In the genomic region with DNA sequence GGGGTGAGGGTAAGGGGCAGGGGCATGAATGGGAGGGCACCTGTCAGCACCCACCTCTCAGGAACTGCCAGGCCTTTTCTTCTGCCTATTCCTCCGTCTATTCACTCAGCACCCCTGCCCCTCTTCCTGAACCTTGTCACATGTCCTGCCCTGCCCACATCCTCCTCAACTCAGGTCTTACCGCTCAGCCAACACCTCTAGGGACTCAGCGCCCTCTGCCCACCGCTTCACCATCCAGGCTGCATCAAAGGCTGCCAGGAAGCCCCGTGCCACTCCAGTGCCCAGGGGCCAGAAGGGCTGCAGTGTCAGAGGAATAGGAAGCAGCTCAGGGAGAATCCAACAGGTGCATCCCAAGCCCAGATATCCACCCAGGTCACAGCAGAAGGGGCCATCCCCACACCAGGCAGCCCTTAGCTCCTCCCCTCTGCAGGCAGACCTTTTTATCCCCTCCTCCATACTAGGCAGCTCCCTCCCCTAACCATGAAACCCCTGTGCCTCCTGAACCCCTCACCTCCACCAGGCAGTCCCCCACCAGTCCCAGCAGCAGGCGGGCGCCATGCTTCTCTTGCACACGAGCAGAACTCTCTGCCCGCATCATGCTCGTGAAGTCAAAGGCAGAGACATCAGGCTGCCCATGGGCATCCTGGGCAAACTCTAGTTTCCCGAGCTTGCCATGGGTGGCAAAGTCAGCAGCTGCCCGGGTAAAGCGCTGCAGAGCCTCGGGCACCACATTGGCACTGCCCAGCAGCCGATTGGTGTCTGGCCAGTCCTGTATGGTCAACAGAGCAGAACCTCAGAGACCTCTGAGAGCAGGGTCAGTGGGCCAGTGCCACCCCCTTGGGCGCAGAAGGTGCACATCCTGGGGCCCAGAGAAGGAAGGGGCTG, we compare ENCODE assay signal across 10 cellular contexts. TPM values are rescaled to one million over a fixed set of nuclear protein-coding genes. Genes with fewer than 3 reads are reported as not detected.
A peak's percentile ranks its signal among the peaks of the same experiment; 100 is the strongest.
DNase-seq lines count a peak whose midpoint lies in the region; ATAC-seq and TF ChIP-seq lines count a peak whose summit lies in the region.
"Had no signal": no experiment of that assay in that cellular context is flagged by ENCODE, and none has a peak within 500 bp of the region (broad histone marks: within the 10 kb centered on the region; RNA-seq: fewer than 3 reads in every experiment).

No MANE protein-coding gene starts in this region.

- CTCF ChIA-PET in activated CD8-positive, alpha-beta memory T cell treated with anti-CD3 and anti-CD28 coated beads, Interleukin-2, amount 10 ng/mL, durations not matched to agents 7 days and 5 days (lab: Charles Lee): interaction anchor here (1.1 to 2.3 kb wide), 3 partner anchors 9 to 77 kb away, joined by 3 to 9 read pairs (median 4); no protein-coding TSS in a partner anchor
- CTCF ChIA-PET in WTC11 (lab: Charles Lee): interaction anchor here (1.5 kb wide), 1 partner anchor 9 kb away, joined by 7 read pairs; no protein-coding TSS in a partner anchor

- H4K20me1 ChIP-seq in smooth muscle cell (ENCODE audit: low read depth): no peaks in the 10 kb centered on the region

- H2AFZ ChIP-seq in smooth muscle cell (ENCODE audit: low read depth): no peak overlapping the region

- no peak for TF ChIP-seq CTCF in WTC11 (IDR thresholded peaks at IDR 0.05)
- TF ChIP-seq CTCF in foreskin fibroblast (IDR thresholded peaks at IDR 0.05; ENCODE audit: low read depth, low read length): no peak
- TF ChIP-seq CTCF in smooth muscle cell (IDR thresholded peaks at IDR 0.05; ENCODE audit: borderline replicate concordance, insufficient read depth, poor library complexity, severe bottlenecking): no peak

- ATAC-seq in activated CD8-positive, alpha-beta memory T cell treated with anti-CD3 and anti-CD28 coated beads, Interleukin-2, amount 10 ng/mL, durations not matched to agents 7 days and 5 days: peak; percentile 68
- no peak for ATAC-seq in WTC11
- peak; percentile 19 for ATAC-seq in esophagus mucosa

- H3K4me3 ChIP-seq in foreskin fibroblast (ENCODE audit: low read depth in 1 of 2, low read length in 2 of 2) (no peak overlapping the region), smooth muscle cell (no peak overlapping the region)

- no peaks in the 10 kb centered on the region for H3K27me3 ChIP-seq in smooth muscle cell (ENCODE audit: low read depth)

- 94% methylated on average over 16 of the region's 16 CpGs for WGBS in smooth muscle cell (ENCODE audit: low lambda C conversion rate)

- peak overlapping the region; percentile 69 for H3K27ac Mint-ChIP-seq in activated CD8-positive, alpha-beta memory T cell treated with anti-CD3 and anti-CD28 coated beads, Interleukin-2, amount 10 ng/mL, durations not matched to agents 7 days and 5 days
- H3K27ac Mint-ChIP-seq in WTC11: no peak overlapping the region
- H3K27ac Mint-ChIP-seq in stimulated activated naive CD8-positive, alpha-beta T cell treated with anti-CD3 and anti-CD28 coated beads, Interleukin-15, Interleukin-2, amounts not matched to agents 100 ng/mL and 50 ng/mL, for 24 hours: peak overlapping the region; percentile 27

- peaks cover 55% of the 10 kb centered on the region for H3K4me1 Mint-ChIP-seq in activated CD8-positive, alpha-beta memory T cell treated with anti-CD3 and anti-CD28 coated beads, Interleukin-2, amount 10 ng/mL, durations not matched to agents 7 days and 5 days
- peaks cover 18% of the 10 kb centered on the region for H3K4me1 Mint-ChIP-seq in WTC11
- H3K4me1 Mint-ChIP-seq in stimulated activated naive CD8-positive, alpha-beta T cell treated with anti-CD3 and anti-CD28 coated beads, Interleukin-15, Interleukin-2, amounts not matched to agents 100 ng/mL and 50 ng/mL, for 24 hours (ENCODE audit: low read depth): peaks cover 50% of the 10 kb centered on the region

- H3K4me3 Mint-ChIP-seq in activated CD8-positive, alpha-beta memory T cell treated with anti-CD3 and anti-CD28 coated beads, Interleukin-2, amount 10 ng/mL, durations not matched to agents 7 days and 5 days: peak overlapping the region; percentile 43
- H3K4me3 Mint-ChIP-seq in WTC11: no peak overlapping the region
- peak overlapping the region; percentile 3 for H3K4me3 Mint-ChIP-seq in stimulated activated naive CD8-positive, alpha-beta T cell treated with anti-CD3 and anti-CD28 coated beads, Interleukin-15, Interleukin-2, amounts not matched to agents 100 ng/mL and 50 ng/mL, for 24 hours

- H3K9me3 Mint-ChIP-seq in activated CD8-positive, alpha-beta memory T cell treated with anti-CD3 and anti-CD28 coated beads, Interleukin-2, amount 10 ng/mL, durations not matched to agents 7 days and 5 days (ENCODE audit: low read depth): no peaks in the 10 kb centered on the region
- H3K9me3 Mint-ChIP-seq in WTC11: no peaks in the 10 kb centered on the region
- H3K9me3 Mint-ChIP-seq in stimulated activated naive CD8-positive, alpha-beta T cell treated with anti-CD3 and anti-CD28 coated beads, Interleukin-15, Interleukin-2, amounts not matched to agents 100 ng/mL and 50 ng/mL, for 24 hours: no peaks in the 10 kb centered on the region

- H3K4me2 ChIP-seq in smooth muscle cell: no peak overlapping the region

- H3K36me3 Mint-ChIP-seq in activated CD8-positive, alpha-beta memory T cell treated with anti-CD3 and anti-CD28 coated beads, Interleukin-2, amount 10 ng/mL, durations not matched to agents 7 days and 5 days: peaks cover 31% of the 10 kb centered on the region
- H3K36me3 Mint-ChIP-seq in WTC11: peaks cover 21% of the 10 kb centered on the region
- peaks cover 27% of the 10 kb centered on the region for H3K36me3 Mint-ChIP-seq in stimulated activated naive CD8-positive, alpha-beta T cell treated with anti-CD3 and anti-CD28 coated beads, Interleukin-15, Interleukin-2, amounts not matched to agents 100 ng/mL and 50 ng/mL, for 24 hours (ENCODE audit: low read depth)

- H3K27ac ChIP-seq in smooth muscle cell (ENCODE audit: low read depth): no peak overlapping the region

- POLR2A ChIA-PET in WTC11 (lab: Charles Lee): no interaction called here

- no peaks in the 10 kb centered on the region for H3F3A ChIP-seq in smooth muscle cell (ENCODE audit: low read depth)

- peak; percentile 81 for DNase-seq in activated CD8-positive, alpha-beta memory T cell treated with anti-CD3 and anti-CD28 coated beads, Interleukin-2, amount 10 ng/mL, durations not matched to agents 7 days and 5 days
- no peak for DNase-seq in activated CD8-positive, alpha-beta memory T cell treated with anti-CD3 and anti-CD28 coated beads, Interleukin-2, amount 50 U/mL, for 48 hours
- no peak for DNase-seq in WTC11 (ENCODE audit: low spot score)
- DNase-seq in glomerular visceral epithelial cell (ENCODE audit: extremely low spot score): no peak
- DNase-seq in foreskin fibroblast: no peak
- no peak for DNase-seq in smooth muscle cell (lab: John Stamatoyannopoulos, UW; ENCODE audit: unreplicated experiment)
- DNase-seq: IMR-90, NCI-H1930 had no signal

- H3K36me3 ChIP-seq in smooth muscle cell (ENCODE audit: low read depth): no peaks in the 10 kb centered on the region

- H3K9ac ChIP-seq in smooth muscle cell (ENCODE audit: low read depth): no peak overlapping the region

- no peaks in the 10 kb centered on the region for H3K4me1 ChIP-seq in smooth muscle cell (ENCODE audit: low read depth)

- H3K79me2 ChIP-seq in smooth muscle cell (ENCODE audit: low read depth): no peaks in the 10 kb centered on the region

- H3K9me3 ChIP-seq in smooth muscle cell (replicated peaks; ENCODE audit: low read depth): no peaks in the 10 kb centered on the region

- no peaks in the 10 kb centered on the region for H3K27me3 Mint-ChIP-seq in activated CD8-positive, alpha-beta memory T cell treated with anti-CD3 and anti-CD28 coated beads, Interleukin-2, amount 10 ng/mL, durations not matched to agents 7 days and 5 days
- H3K27me3 Mint-ChIP-seq in WTC11 (ENCODE audit: low read depth): no peaks in the 10 kb centered on the region; the same call in 1 of the 2 replicates
- no peaks in the 10 kb centered on the region for H3K27me3 Mint-ChIP-seq in stimulated activated naive CD8-positive, alpha-beta T cell treated with anti-CD3 and anti-CD28 coated beads, Interleukin-15, Interleukin-2, amounts not matched to agents 100 ng/mL and 50 ng/mL, for 24 hours

TF ChIP-seq in WTC11, 78 proteins besides CTCF, POLR2A, EP300 and RAD21 (continues in another document):
- TF ChIP-seq ZNF138 (CRISPR knock-in tag; conservative IDR thresholded peaks at IDR 0.05) (no peak), SMAD4 (CRISPR knock-in tag; IDR thresholded peaks at IDR 0.05) (no peak)
- TF ChIP-seq, protein P1, sequence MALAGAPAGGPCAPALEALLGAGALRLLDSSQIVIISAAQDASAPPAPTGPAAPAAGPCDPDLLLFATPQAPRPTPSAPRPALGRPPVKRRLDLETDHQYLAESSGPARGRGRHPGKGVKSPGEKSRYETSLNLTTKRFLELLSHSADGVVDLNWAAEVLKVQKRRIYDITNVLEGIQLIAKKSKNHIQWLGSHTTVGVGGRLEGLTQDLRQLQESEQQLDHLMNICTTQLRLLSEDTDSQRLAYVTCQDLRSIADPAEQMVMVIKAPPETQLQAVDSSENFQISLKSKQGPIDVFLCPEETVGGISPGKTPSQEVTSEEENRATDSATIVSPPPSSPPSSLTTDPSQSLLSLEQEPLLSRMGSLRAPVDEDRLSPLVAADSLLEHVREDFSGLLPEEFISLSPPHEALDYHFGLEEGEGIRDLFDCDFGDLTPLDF (CRISPR knock-in tag; IDR thresholded peaks at IDR 0.05): no peak

RNA-seq across cellular contexts. Expression of a gene that starts 5.5 kb away (rescaled TPM):
- 10 to 100 TPM; 86.0 to 93.1 TPM for total RNA-seq in activated CD8-positive, alpha-beta memory T cell treated with anti-CD3 and anti-CD28 coated beads, Interleukin-2, amount 10 ng/mL, durations not matched to agents 7 days and 5 days
- total RNA-seq in WTC11 (2021): 51.6 to 57.4 TPM (median 52.2 TPM) in 3 replicates
- total RNA-seq in esophagus mucosa: 7.4 TPM
- total RNA-seq in smooth muscle cell: 14.8 and 20.8 TPM in 2 replicates
- 13.3 and 22.1 TPM in 2 replicates for polyA plus RNA-seq in smooth muscle cell

RNA-seq across cellular contexts. Expression of a gene that starts 9.5 kb away (rescaled TPM):
- 10 to 100 TPM; 14.3 to 14.6 TPM for total RNA-seq in activated CD8-positive, alpha-beta memory T cell treated with anti-CD3 and anti-CD28 coated beads, Interleukin-2, amount 10 ng/mL, durations not matched to agents 7 days and 5 days
- total RNA-seq in WTC11 (2021) (11.2 to 13.1 TPM (median 12.2 TPM) in 3 replicates), esophagus mucosa (12.3 TPM), smooth muscle cell (1.4 and 8.2 TPM in 2 replicates)
- 6.4 and 6.9 TPM in 2 replicates for polyA plus RNA-seq in smooth muscle cell

RNA-seq across cellular contexts. Expression of a gene that starts 9.6 kb away (rescaled TPM):
- under 1 TPM in 1 of 2 experiments, not detected in 1; 0.21 TPM for total RNA-seq in activated CD8-positive, alpha-beta memory T cell treated with anti-CD3 and anti-CD28 coated beads, Interleukin-2, amount 10 ng/mL, durations not matched to agents 7 days and 5 days
- 0.61 to 0.76 TPM (median 0.69 TPM) in 3 replicates for total RNA-seq in WTC11 (2021)
- 0.84 TPM for total RNA-seq in esophagus mucosa
- 0.81 and 1.7 TPM in 2 replicates for total RNA-seq in smooth muscle cell
- 0.95 and 1.3 TPM in 2 replicates for polyA plus RNA-seq in smooth muscle cell

RNA-seq across cellular contexts. Expression of a gene that starts 33.0 kb away (rescaled TPM):
- 10 to 100 TPM; 17.5 to 22.7 TPM for total RNA-seq in activated CD8-positive, alpha-beta memory T cell treated with anti-CD3 and anti-CD28 coated beads, Interleukin-2, amount 10 ng/mL, durations not matched to agents 7 days and 5 days
- total RNA-seq in WTC11 (2021) (13.7 to 14.7 TPM (median 14.6 TPM) in 3 replicates), esophagus mucosa (4.9 TPM), smooth muscle cell (5.4 and 6.6 TPM in 2 replicates)
- 1.3 and 2.6 TPM in 2 replicates for polyA plus RNA-seq in smooth muscle cell
